7 cellular contexts compared by ENCODE assay signal in genomic region chr20:51547951-51548350, GRCh38.
"Had no signal": no experiment of that assay in that cellular context is flagged by ENCODE, and none has a peak within 500 bp of the region (broad histone marks: within the 10 kb centered on the region; RNA-seq: fewer than 3 reads in every experiment).

No MANE protein-coding gene starts in this region.

- H3K9me3 ChIP-seq: HAP-1 had no signal

- H3K36me3 ChIP-seq: HAP-1 had no signal

- H3K4me3 ChIP-seq: GM23248, HAP-1 had no signal

- DNase-seq: GM23248, GOT3, H7, KBM-7 had no signal

- H3K27me3 Mint-ChIP-seq: IgD-negative memory B cell had no signal

- H3K36me3 Mint-ChIP-seq: IgD-negative memory B cell had no signal

- H3K9me3 Mint-ChIP-seq: IgD-negative memory B cell had no signal

- H3K27ac ChIP-seq: GM23248 had no signal

- ATAC-seq: HCT116 had no signal
